Comparison of ENCODE assay signal across 8 cellular contexts in genomic region chr7:100865971-100866720, GRCh38. TPM values are rescaled to one million over a fixed set of nuclear protein-coding genes. Genes with fewer than 3 reads are reported as not detected.
A peak's percentile ranks its signal among the peaks of the same experiment; 100 is the strongest.
DNase-seq lines count a peak whose midpoint lies in the region; ATAC-seq and TF ChIP-seq lines count a peak whose summit lies in the region.

No MANE protein-coding gene starts in this region.

- peak overlapping the region; percentile 76 for H3K9ac ChIP-seq in rectal smooth muscle tissue (ENCODE audit: low read length)

- H3K27ac ChIP-seq in rectal smooth muscle tissue (ENCODE audit: low read depth, low read length): peak overlapping the region; percentile 97

- no peak for TF ChIP-seq CTCF in AG09309 (IDR thresholded peaks at IDR 0.05; ENCODE audit: control insufficient read depth, insufficient read depth, low read depth, low read length, missing control alignments)

- no peaks in the 10 kb centered on the region for H3K27me3 ChIP-seq in rectal smooth muscle tissue (ENCODE audit: control insufficient read depth, insufficient read depth, low read length)

- DNase-seq in AG09309 (ENCODE audit: low read depth) (no peak), HT1080 (ENCODE audit: low read depth) (peak; percentile 81), Right ventricle myocardium superior (peak; percentile 90), OCI-M2 (lab: John Stamatoyannopoulos, UW; ENCODE audit: unreplicated experiment) (no peak)
- DNase-seq in activated CD8-positive, alpha-beta memory T cell treated with anti-CD3 and anti-CD28 coated beads, Interleukin-2, amount 50 U/mL, for 48 hours: peak; percentile 72

- ATAC-seq in Right ventricle myocardium superior (ENCODE audit: poor library complexity): peak; percentile 53
- no peak for ATAC-seq in GM21576 (IDR thresholded peaks at IDR 0.05; ENCODE audit: unreplicated experiment)
- ATAC-seq in HG02870 (IDR thresholded peaks at IDR 0.05; ENCODE audit: unreplicated experiment): no peak

- intact Hi-C loops in Right ventricle myocardium superior (cut with DNase I): no loop called here

- H3K4me3 ChIP-seq in AG09309 (ENCODE audit: control insufficient read depth, low read depth, low read length): peak overlapping the region; percentile 92
- H3K4me3 ChIP-seq in rectal smooth muscle tissue (ENCODE audit: low read length): peak overlapping the region; percentile 79

- peaks cover 8% of the 10 kb centered on the region for H3K36me3 ChIP-seq in rectal smooth muscle tissue (ENCODE audit: control insufficient read depth, insufficient read depth, low read length)

- H3K4me1 ChIP-seq in rectal smooth muscle tissue (ENCODE audit: control insufficient read depth, insufficient read depth, low read length): peaks cover 14% of the 10 kb centered on the region

RNA-seq across cellular contexts. Expression of gene TRIP6, which starts 1.0 kb away (rescaled TPM):
- total RNA-seq in HT1080 (2014; rRNA removed; shearing (Covaris generic)): 164 and 171 TPM in 2 replicates
- 178 and 186 TPM in 2 replicates for polyA plus RNA-seq in HT1080 (2015; cell fraction: cytosol; rRNA removed)
- polyA plus RNA-seq in HT1080 (2015; cell fraction: nucleus; rRNA removed): 209 and 215 TPM in 2 replicates
- total RNA-seq in Right ventricle myocardium superior: 12.6 TPM

RNA-seq across cellular contexts. Expression of gene SRRT, which starts 8.8 kb away (rescaled TPM):
- 119 and 127 TPM in 2 replicates for total RNA-seq in HT1080 (2014; rRNA removed; shearing (Covaris generic))
- 75.3 and 80.4 TPM in 2 replicates for polyA plus RNA-seq in HT1080 (2015; cell fraction: cytosol; rRNA removed)
- polyA plus RNA-seq in HT1080 (2015; cell fraction: nucleus; rRNA removed): 324 and 334 TPM in 2 replicates
- 61.1 TPM for total RNA-seq in Right ventricle myocardium superior

RNA-seq across cellular contexts. Expression of gene SLC12A9, which starts 13.6 kb away (rescaled TPM):
- total RNA-seq in HT1080 (2014; rRNA removed; shearing (Covaris generic)): 19.9 and 27.4 TPM in 2 replicates
- 11.5 and 12.0 TPM in 2 replicates for polyA plus RNA-seq in HT1080 (2015; cell fraction: cytosol; rRNA removed)
- 45.7 and 48.0 TPM in 2 replicates for polyA plus RNA-seq in HT1080 (2015; cell fraction: nucleus; rRNA removed)
- total RNA-seq in Right ventricle myocardium superior: 10.2 TPM

RNA-seq across cellular contexts. Expression of gene UFSP1, which starts 23.4 kb away (rescaled TPM):
- 7.4 and 8.9 TPM in 2 replicates for total RNA-seq in HT1080 (2014; rRNA removed; shearing (Covaris generic))
- 5.6 and 6.6 TPM in 2 replicates for polyA plus RNA-seq in HT1080 (2015; cell fraction: cytosol; rRNA removed)
- 4.8 and 5.2 TPM in 2 replicates for polyA plus RNA-seq in HT1080 (2015; cell fraction: nucleus; rRNA removed)
- total RNA-seq in Right ventricle myocardium superior: 2.2 TPM

RNA-seq across cellular contexts. Expression of gene ACHE, which starts 29.5 kb away (rescaled TPM):
- total RNA-seq in HT1080 (2014; rRNA removed; shearing (Covaris generic)): 0.27 TPM in 1 of 2 replicates, not detected in the other
- polyA plus RNA-seq in HT1080 (2015; cell fraction: cytosol; rRNA removed): 0.10 TPM in 1 of 2 replicates, not detected in the other
- 0.26 TPM in 1 of 2 replicates, not detected in the other for polyA plus RNA-seq in HT1080 (2015; cell fraction: nucleus; rRNA removed)
- 0.65 TPM for total RNA-seq in Right ventricle myocardium superior

Comparison
In these comparisons a context has a peak if more than half of its experiments do, and no peak if none do; other contexts are left out.
1. DNase-seq: peak in HT1080 (single experiment), activated CD8-positive, alpha-beta memory T cell treated with anti-CD3 and anti-CD28 coated beads, Interleukin-2, amount 50 U/mL, for 48 hours (single experiment) and Right ventricle myocardium superior (single experiment); none in AG09309 (single experiment) and OCI-M2 (single experiment).
2. RNA of gene TRIP6, which starts 1.0 kb away (total RNA-seq): 164 to 171 TPM in HT1080; 12.6 TPM in Right ventricle myocardium superior (single experiment); every median in the first group is over 10 times any median in the second.